Comparison of ENCODE assay signal across 19 cellular contexts in genomic region chr21:15815285-15815684, GRCh38.
A peak's percentile ranks its signal among the peaks of the same experiment; 100 is the strongest.
DNase-seq lines count a peak whose midpoint lies in the region; ATAC-seq and TF ChIP-seq lines count a peak whose summit lies in the region.
"Had no signal": no experiment of that assay in that cellular context is flagged by ENCODE, and none has a peak within 500 bp of the region (broad histone marks: within the 10 kb centered on the region; RNA-seq: fewer than 3 reads in every experiment).

No MANE protein-coding gene starts in this region.

- H3K27me3 ChIP-seq in mesendoderm (ENCODE audit: insufficient read depth, low read length, poor library complexity) (no peaks in the 10 kb centered on the region), esophagus muscularis mucosa (no peaks in the 10 kb centered on the region)

- no peaks in the 10 kb centered on the region for H3K27me3 Mint-ChIP-seq in activated T-cell treated with anti-CD3 and anti-CD28 coated beads, Interleukin-2, amount 50 U/mL, for 24 hours
- H3K27me3 Mint-ChIP-seq in activated T-cell treated with anti-CD3 and anti-CD28 coated beads, Interleukin-2, amount 50 U/mL, for 72 hours (ENCODE audit: low read depth): no peaks in the 10 kb centered on the region
- no peaks in the 10 kb centered on the region for H3K27me3 Mint-ChIP-seq in stimulated activated naive CD8-positive, alpha-beta T cell treated with anti-CD3 and anti-CD28 coated beads, Interleukin-15, amount 100 ng/mL, for 72 hours
- H3K27me3 Mint-ChIP-seq: CD8-positive, alpha-beta memory T cell had no signal

- no peak overlapping the region for H3K56ac ChIP-seq in mesendoderm (ENCODE audit: low read length)

- H3K4me1 Mint-ChIP-seq in activated T-cell treated with anti-CD3 and anti-CD28 coated beads, Interleukin-2, amount 50 U/mL, for 24 hours (ENCODE audit: low read depth): peaks cover 28% of the 10 kb centered on the region
- H3K4me1 Mint-ChIP-seq in activated T-cell treated with anti-CD3 and anti-CD28 coated beads, Interleukin-2, amount 50 U/mL, for 72 hours (ENCODE audit: low read depth): peaks cover 11% of the 10 kb centered on the region
- H3K4me1 Mint-ChIP-seq in stimulated activated naive CD8-positive, alpha-beta T cell treated with anti-CD3 and anti-CD28 coated beads, Interleukin-15, amount 100 ng/mL, for 72 hours: peaks cover 34% of the 10 kb centered on the region

- H3K23ac ChIP-seq in mesendoderm (ENCODE audit: low read length): no peak overlapping the region

- no peak for TF ChIP-seq EP300 in esophagus muscularis mucosa (IDR thresholded peaks at IDR 0.05)

- H3K27ac ChIP-seq in mesendoderm (ENCODE audit: low read depth, low read length) (no peak overlapping the region), esophagus muscularis mucosa (replicated peaks in 1 of 4) (no peak overlapping the region)
- H3K27ac ChIP-seq: 22Rv1, A549, C4-2B had no signal

- H3K4me1 ChIP-seq in mesendoderm (ENCODE audit: control insufficient read depth, low read depth, low read length): no peaks in the 10 kb centered on the region
- no peaks in the 10 kb centered on the region for H3K4me1 ChIP-seq in esophagus muscularis mucosa
- H3K4me1 ChIP-seq: A549 had no signal

- H3K79me2 ChIP-seq in mesendoderm (ENCODE audit: control insufficient read depth, insufficient read depth, low read length): no peaks in the 10 kb centered on the region

- peaks cover 89% of the 10 kb centered on the region for H3K36me3 Mint-ChIP-seq in activated T-cell treated with anti-CD3 and anti-CD28 coated beads, Interleukin-2, amount 50 U/mL, for 24 hours (ENCODE audit: low read depth)
- H3K36me3 Mint-ChIP-seq in activated T-cell treated with anti-CD3 and anti-CD28 coated beads, Interleukin-2, amount 50 U/mL, for 72 hours (ENCODE audit: insufficient read depth in 2 of 2): peaks cover 38 to 51% of the 10 kb centered on the region in 2 donors

- no peak overlapping the region for H2BK5ac ChIP-seq in mesendoderm (ENCODE audit: low read length)

- no peak for TF ChIP-seq POLR2A in esophagus muscularis mucosa (IDR thresholded peaks at IDR 0.05; ENCODE audit: low read depth)

- no peak overlapping the region for H2BK120ac ChIP-seq in mesendoderm (ENCODE audit: low read depth, low read length)

- no peak overlapping the region for H3K4ac ChIP-seq in mesendoderm (ENCODE audit: low read depth, low read length)

- H3K4me2 ChIP-seq in mesendoderm (ENCODE audit: low read length): no peak overlapping the region
- H3K4me2 ChIP-seq: A549 had no signal

- H3K4me3 Mint-ChIP-seq in activated T-cell treated with anti-CD3 and anti-CD28 coated beads, Interleukin-2, amount 50 U/mL, for 24 hours: no peak overlapping the region
- no peak overlapping the region for H3K4me3 Mint-ChIP-seq in activated T-cell treated with anti-CD3 and anti-CD28 coated beads, Interleukin-2, amount 50 U/mL, for 72 hours
- H3K4me3 Mint-ChIP-seq in stimulated activated naive CD8-positive, alpha-beta T cell treated with anti-CD3 and anti-CD28 coated beads, Interleukin-15, amount 100 ng/mL, for 72 hours: no peak overlapping the region
- H3K4me3 Mint-ChIP-seq: CD8-positive, alpha-beta memory T cell; H9 had no signal

- H3K27ac Mint-ChIP-seq in activated T-cell treated with anti-CD3 and anti-CD28 coated beads, Interleukin-2, amount 50 U/mL, for 24 hours: peak overlapping the region; percentile 6
- H3K27ac Mint-ChIP-seq in activated T-cell treated with anti-CD3 and anti-CD28 coated beads, Interleukin-2, amount 50 U/mL, for 72 hours: no peak overlapping the region
- H3K27ac Mint-ChIP-seq in stimulated activated naive CD8-positive, alpha-beta T cell treated with anti-CD3 and anti-CD28 coated beads, Interleukin-15, amount 100 ng/mL, for 72 hours: peak overlapping the region; percentile 25 to 89
- H3K27ac Mint-ChIP-seq: H9 had no signal

- no peak for DNase-seq in activated T-cell treated with anti-CD3 and anti-CD28 coated beads, Interleukin-2, amount 50 U/mL, for 24 hours
- no peak for DNase-seq in activated T-cell treated with anti-CD3 and anti-CD28 coated beads, Interleukin-2, amount 50 U/mL, for 72 hours
- DNase-seq in stimulated activated naive CD8-positive, alpha-beta T cell treated with anti-CD3 and anti-CD28 coated beads, Interleukin-15, amount 100 ng/mL, for 72 hours: no peak
- no peak for DNase-seq in stimulated activated naive CD8-positive, alpha-beta T cell treated with anti-CD3 and anti-CD28 coated beads, Interleukin-15, Interleukin-2, amounts not matched to agents 100 U/mL and 50 U/mL, for 24 hours
- DNase-seq in mesendoderm: peak; percentile 10
- no peak for DNase-seq in esophagus muscularis mucosa (ENCODE audit: extremely low spot score)
- DNase-seq in OCI-M2 (lab: John Stamatoyannopoulos, UW; ENCODE audit: unreplicated experiment): no peak
- DNase-seq: AML-193; CD8-positive, alpha-beta memory T cell; COR-L47; DMS 273 treated with DMSO at 0.1 percent for 48 hours; DMS53; DND-41; EL; H9 had no signal

- H4K8ac ChIP-seq in mesendoderm (ENCODE audit: low read depth, low read length): no peak overlapping the region

- no peak overlapping the region for H3K9ac ChIP-seq in mesendoderm (ENCODE audit: low read length)

- H3K9me3 ChIP-seq in esophagus muscularis mucosa: no peaks in the 10 kb centered on the region
- H3K9me3 ChIP-seq: A549 had no signal

- H3K18ac ChIP-seq in mesendoderm (ENCODE audit: low read length): no peak overlapping the region

- H2BK15ac ChIP-seq in mesendoderm (replicated peaks; ENCODE audit: low read depth): no peak overlapping the region

- peaks cover 4% of the 10 kb centered on the region for H3K36me3 ChIP-seq in mesendoderm (ENCODE audit: control insufficient read depth, insufficient read depth, low read length)
- H3K36me3 ChIP-seq in esophagus muscularis mucosa: peaks cover 0 to 43% (median 23%) of the 10 kb centered on the region in 4 donors

- ATAC-seq in activated T-cell treated with anti-CD3 and anti-CD28 coated beads, Interleukin-2, amount 50 U/mL, for 72 hours (replicated peaks in 1 of 2): no peak
- no peak for ATAC-seq in stimulated activated naive CD8-positive, alpha-beta T cell treated with anti-CD3 and anti-CD28 coated beads, Interleukin-15, amount 100 ng/mL, for 72 hours
- ATAC-seq in stimulated activated naive CD8-positive, alpha-beta T cell treated with anti-CD3 and anti-CD28 coated beads, Interleukin-15, Interleukin-2, amounts not matched to agents 100 U/mL and 50 U/mL, for 24 hours: no peak
- ATAC-seq: A549, GM12878 had no signal

- no peak overlapping the region for H3K4me3 ChIP-seq in mesendoderm (ENCODE audit: low read length)
- H3K4me3 ChIP-seq in esophagus muscularis mucosa: no peak overlapping the region
- H3K4me3 ChIP-seq: A549, GM12878 had no signal

- peaks cover 2% of the 10 kb centered on the region for H3K79me1 ChIP-seq in mesendoderm (ENCODE audit: low read length)

- no peak overlapping the region for H4K5ac ChIP-seq in mesendoderm (ENCODE audit: low read length)

- H2AK5ac ChIP-seq in mesendoderm (ENCODE audit: low read length): no peak overlapping the region

- TF ChIP-seq CTCF in esophagus muscularis mucosa (IDR thresholded peaks at IDR 0.05): no peak

- no CpG with 5 or more reads among the region's 3 CpGs for WGBS in mesendoderm (ENCODE audit: extremely low coverage, insufficient coverage, low lambda C conversion rate)
- WGBS in esophagus muscularis mucosa: 100% methylated on average over 2 of the region's 3 CpGs

- H3K9me3 Mint-ChIP-seq in activated T-cell treated with anti-CD3 and anti-CD28 coated beads, Interleukin-2, amount 50 U/mL, for 24 hours: peaks cover 37% of the 10 kb centered on the region
- peaks cover 15 to 22% of the 10 kb centered on the region in 2 donors for H3K9me3 Mint-ChIP-seq in activated T-cell treated with anti-CD3 and anti-CD28 coated beads, Interleukin-2, amount 50 U/mL, for 72 hours
- peaks cover 40 to 56% of the 10 kb centered on the region in 2 donors for H3K9me3 Mint-ChIP-seq in stimulated activated naive CD8-positive, alpha-beta T cell treated with anti-CD3 and anti-CD28 coated beads, Interleukin-15, amount 100 ng/mL, for 72 hours

- intact Hi-C loops in esophagus muscularis mucosa (cut with DNase I): loop anchor here (5.0 kb wide), 1 partner anchor 88 kb away; the partner anchor contains the start of gene USP25
